In genomic region chr12:32467959-32468863, GRCh38 we compare ENCODE assay signal across 1 cellular context.
A peak's percentile ranks its signal among the peaks of the same experiment; 100 is the strongest.
TF ChIP-seq lines count a peak whose summit lies in the region.

No MANE protein-coding gene starts in this region.

TF ChIP-seq in GM12878, 131 proteins besides CTCF, POLR2A, EP300 and RAD21 (continued from another document):
- TF ChIP-seq, protein P1, sequence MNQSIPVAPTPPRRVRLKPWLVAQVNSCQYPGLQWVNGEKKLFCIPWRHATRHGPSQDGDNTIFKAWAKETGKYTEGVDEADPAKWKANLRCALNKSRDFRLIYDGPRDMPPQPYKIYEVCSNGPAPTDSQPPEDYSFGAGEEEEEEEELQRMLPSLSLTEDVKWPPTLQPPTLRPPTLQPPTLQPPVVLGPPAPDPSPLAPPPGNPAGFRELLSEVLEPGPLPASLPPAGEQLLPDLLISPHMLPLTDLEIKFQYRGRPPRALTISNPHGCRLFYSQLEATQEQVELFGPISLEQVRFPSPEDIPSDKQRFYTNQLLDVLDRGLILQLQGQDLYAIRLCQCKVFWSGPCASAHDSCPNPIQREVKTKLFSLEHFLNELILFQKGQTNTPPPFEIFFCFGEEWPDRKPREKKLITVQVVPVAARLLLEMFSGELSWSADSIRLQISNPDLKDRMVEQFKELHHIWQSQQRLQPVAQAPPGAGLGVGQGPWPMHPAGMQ (IDR thresholded peaks at IDR 0.05; ENCODE audit: borderline replicate concordance), result no peak
- 0 out of 2 replicates have a peak, but pooled peaks have one; percentile 9 for TF ChIP-seq RUNX3 (IDR thresholded peaks at IDR 0.05; ENCODE audit: low read length)
